Comparison of ENCODE assay signal across 27 cellular contexts in the genomic region with DNA sequence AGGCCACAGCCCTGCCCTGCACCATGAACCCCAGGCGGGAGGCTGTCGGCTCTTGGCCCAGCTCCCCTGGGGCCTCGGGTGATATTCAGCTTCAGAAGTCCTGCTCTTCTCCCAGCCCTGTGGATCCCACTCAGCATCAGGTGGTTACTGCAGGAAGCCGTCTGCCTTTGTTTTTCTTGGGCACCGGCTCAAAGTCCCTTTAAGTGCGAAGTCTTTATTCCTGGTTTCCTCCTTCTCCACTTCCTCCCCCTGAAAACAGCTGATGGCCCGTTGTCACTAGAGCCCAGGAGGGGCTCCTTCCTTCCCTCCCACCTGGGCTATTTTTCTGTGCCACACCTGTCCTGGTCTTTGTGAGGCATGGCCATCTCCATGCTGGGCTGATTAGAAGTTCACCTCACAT.
"Had no signal": no experiment of that assay in that cellular context is flagged by ENCODE, and none has a peak within 500 bp of the region (broad histone marks: within the 10 kb centered on the region; RNA-seq: fewer than 3 reads in every experiment).

No MANE protein-coding gene starts in this region.

- DNase-seq: dorsolateral prefrontal cortex; effector CD4-positive, alpha-beta T cell; foreskin keratinocyte; heart left ventricle; immature natural killer cell; islet precursor cell; kidney glomerular epithelial cell; naive B cell; stimulated activated CD4-positive, alpha-beta T cell treated with anti-CD3 and anti-CD28 coated beads, Interleukin-2, amount 100 ng/mL, for 24 hours; stimulated activated CD4-positive, alpha-beta T cell treated with anti-CD3 and anti-CD28 coated beads, Interleukin-4, amount 100 ng/mL, for 24 hours; stimulated activated naive CD8-positive, alpha-beta T cell treated with anti-CD3 and anti-CD28 coated beads, Interleukin-15, Interleukin-2, amounts not matched to agents 100 U/mL and 50 U/mL, for 24 hours; substantia nigra; upper lobe of right lung; uterus had no signal

- H3K27ac ChIP-seq: dorsolateral prefrontal cortex, epithelial cell of prostate, foreskin keratinocyte, gastroesophageal sphincter, heart left ventricle, hepatocyte, prostate gland, right atrium auricular region, thoracic aorta, tibial nerve, upper lobe of right lung, uterus had no signal

- H3K27me3 ChIP-seq: gastroesophageal sphincter, hepatocyte, right atrium auricular region, tibial nerve, upper lobe of right lung, uterus had no signal

- H3K4me2 ChIP-seq: hepatocyte had no signal

- H3K9me3 ChIP-seq: gastroesophageal sphincter, heart left ventricle, prostate gland, right atrium auricular region, thoracic aorta, tibial nerve, upper lobe of right lung, uterus had no signal

- H3K36me3 ChIP-seq: gastroesophageal sphincter, heart left ventricle, prostate gland, right atrium auricular region, thoracic aorta, tibial nerve, upper lobe of right lung, uterus had no signal

- ATAC-seq: esophagus mucosa; foreskin keratinocyte; gastroesophageal sphincter; heart left ventricle; natural killer cell treated with Interleukin-12 subunit alpha and Interleukin-12 subunit beta and Interleukin-15 and Interleukin-18, amount 100 ng/mL, for 72 hours; sciatic nerve; stimulated activated effector memory CD8-positive, alpha-beta T cell treated with anti-CD3 and anti-CD28 coated beads, Interleukin-12 subunit alpha, Interleukin-12 subunit beta, amount 100 ng/mL, for 72 hours; stimulated activated naive CD8-positive, alpha-beta T cell treated with anti-CD3 and anti-CD28 coated beads, Interleukin-15, Interleukin-2, amounts not matched to agents 100 U/mL and 50 U/mL, for 24 hours had no signal

- H2AFZ ChIP-seq: hepatocyte had no signal

- H3K4me3 ChIP-seq: dorsolateral prefrontal cortex, gastroesophageal sphincter, heart left ventricle, hepatocyte, lung, prostate gland, right atrium auricular region, thoracic aorta, tibial nerve, upper lobe of right lung, uterus had no signal

- FAIRE-seq: colon had no signal

- H3K4me1 ChIP-seq: foreskin keratinocyte, gastroesophageal sphincter, heart left ventricle, prostate gland, right atrium auricular region, tibial nerve, upper lobe of right lung, uterus had no signal
